ENCODE assay signal across 1 cellular context in genomic region chr2:188326669-188327301, GRCh38.
TF ChIP-seq lines count a peak whose summit lies in the region.

No MANE protein-coding gene starts in this region.

TF ChIP-seq in SK-N-SH treated with all-trans-retinoic acid at 6 μM for 48 hours, 23 proteins besides CTCF, POLR2A, EP300 and RAD21 (continued from another document):
- TF ChIP-seq CSRNP3 (CRISPR knock-in tag; IDR thresholded peaks at IDR 0.05) (no peak), ISL1 (CRISPR knock-in tag; IDR thresholded peaks at IDR 0.05) (peak; percentile 26; the same call in 1 of the 2 replicates), RARB (CRISPR knock-in tag; IDR thresholded peaks at IDR 0.05) (no peak), CREB5 (CRISPR knock-in tag; IDR thresholded peaks at IDR 0.05; ENCODE audit: low read depth) (no peak), BACH2 (CRISPR knock-in tag; IDR thresholded peaks at IDR 0.05; ENCODE audit: borderline replicate concordance) (peak; percentile 87; the same call in 1 of the 2 replicates)
TF ChIP-seq in SK-N-SH treated with all-trans-retinoic acid at 6 μM for 48 hours: peak in this region for 7.
